8 cellular contexts compared by ENCODE assay signal in the genomic region with DNA sequence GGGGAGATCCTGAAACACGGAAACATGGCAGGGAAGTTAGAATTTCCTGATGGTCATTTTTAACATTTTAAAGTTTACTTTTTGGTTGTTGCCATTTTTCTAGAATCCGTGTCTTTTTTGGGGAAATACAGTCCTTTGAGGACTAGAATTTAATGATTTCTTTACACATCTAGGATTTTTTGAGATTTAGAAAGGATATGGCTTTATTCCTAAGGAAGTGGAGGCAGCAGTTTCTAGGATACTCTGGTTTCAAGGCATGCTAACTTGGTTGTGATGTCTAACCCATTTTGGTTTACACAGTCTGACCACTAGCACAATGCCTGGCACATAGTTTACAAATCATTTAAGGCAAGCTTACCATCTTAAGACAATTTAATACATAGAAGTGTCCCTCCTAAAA. TPM values are rescaled to one million over a fixed set of nuclear protein-coding genes. Genes with fewer than 3 reads are reported as not detected.
DNase-seq lines count a peak whose midpoint lies in the region; ATAC-seq and TF ChIP-seq lines count a peak whose summit lies in the region.

No MANE protein-coding gene starts in this region.

- no peaks in the 10 kb centered on the region for H3K27me3 Mint-ChIP-seq in CD8-positive, alpha-beta T cell (ENCODE audit: low read depth)

- no peaks in the 10 kb centered on the region for H3K9me3 ChIP-seq in CD8-positive, alpha-beta T cell (ENCODE audit: low read length)
- H3K9me3 ChIP-seq in OCI-LY1 (ENCODE audit: low read length): no peaks in the 10 kb centered on the region
- no peaks in the 10 kb centered on the region for H3K9me3 ChIP-seq in endocrine pancreas (ENCODE audit: control insufficient read depth, low read length)
- peaks cover 2% of the 10 kb centered on the region for H3K9me3 ChIP-seq in neuron (ENCODE audit: low read length)

- intact Hi-C loops in CD8-positive, alpha-beta T cell (cut with DNase I, micrococcal nuclease): loop anchor here (1.0 to 5.0 kb wide), 6 partner anchors 13 to 1590 kb away; partner anchors contain the start of genes FBXO5 (in 1 of the 2) and MTHFD1L (in 1 of the 2)

- DNase-seq in CD8-positive, alpha-beta T cell: no peak
- no peak for DNase-seq in Kasumi-1 (lab: John Stamatoyannopoulos, UW)
- DNase-seq in pons (ENCODE audit: low spot score): no peak

- peaks cover 70% of the 10 kb centered on the region for H3K4me1 Mint-ChIP-seq in CD8-positive, alpha-beta T cell (ENCODE audit: low read depth)

- H3K4me2 ChIP-seq in OCI-LY1 (ENCODE audit: low read length): peak overlapping the region; percentile 92

- peaks cover 2% of the 10 kb centered on the region; the same call in 1 of the 2 replicates for H4K20me1 ChIP-seq in OCI-LY1 (ENCODE audit: insufficient read depth, low read length)

- no peak for TF ChIP-seq CTCF in CD8-positive, alpha-beta T cell (IDR thresholded peaks at IDR 0.05)
- no peak for TF ChIP-seq CTCF in OCI-LY1 (IDR thresholded peaks at IDR 0.05; ENCODE audit: low read length)

- H3K9me3 Mint-ChIP-seq in CD8-positive, alpha-beta T cell: no peaks in the 10 kb centered on the region

- peaks cover 73% of the 10 kb centered on the region for H3K79me2 ChIP-seq in OCI-LY1 (ENCODE audit: insufficient read depth, low read length)

- H3K36me3 ChIP-seq in CD8-positive, alpha-beta T cell (ENCODE audit: insufficient read depth, low read length): no peaks in the 10 kb centered on the region
- H3K36me3 ChIP-seq in OCI-LY1 (ENCODE audit: insufficient read depth, low read length): peaks cover 46% of the 10 kb centered on the region
- H3K36me3 ChIP-seq in endocrine pancreas (ENCODE audit: control insufficient read depth, insufficient read depth, low read length): no peaks in the 10 kb centered on the region
- H3K36me3 ChIP-seq in neuron (ENCODE audit: insufficient read depth, low read length): peaks cover 6% of the 10 kb centered on the region

- POLR2A ChIA-PET in CD8-positive, alpha-beta T cell (lab: Charles Lee): interaction anchor here (0.6 to 1.0 kb wide), 2 partner anchors 20 to 309 kb away, joined by 5 read pairs; no protein-coding TSS in a partner anchor

- peak overlapping the region; percentile 99 for H3K27ac Mint-ChIP-seq in CD8-positive, alpha-beta T cell

- no peaks in the 10 kb centered on the region for H3K27me3 ChIP-seq in CD8-positive, alpha-beta T cell (ENCODE audit: insufficient read depth, low read length)
- H3K27me3 ChIP-seq in OCI-LY1 (ENCODE audit: insufficient read depth, low read length): no peaks in the 10 kb centered on the region
- H3K27me3 ChIP-seq in endocrine pancreas (ENCODE audit: control insufficient read depth, insufficient read depth, low read length): no peaks in the 10 kb centered on the region
- H3K27me3 ChIP-seq in neuron (ENCODE audit: insufficient read depth, low read length): no peaks in the 10 kb centered on the region

- H3K9me2 ChIP-seq in OCI-LY1 (ENCODE audit: low read depth, low read length): no peaks in the 10 kb centered on the region

- peak overlapping the region; percentile 98 for H3K4me3 Mint-ChIP-seq in CD8-positive, alpha-beta T cell

- H3F3A ChIP-seq in OCI-LY1 (ENCODE audit: insufficient read depth, low read length): 0 out of 2 replicates have a peak, but pooled peaks cover 6% of the 10 kb centered on the region

- peaks cover 26% of the 10 kb centered on the region for H3K36me3 Mint-ChIP-seq in CD8-positive, alpha-beta T cell

- ATAC-seq in CD8-positive, alpha-beta T cell: no peak
- no peak for ATAC-seq in HG03342 (IDR thresholded peaks at IDR 0.05; ENCODE audit: unreplicated experiment)
- no peak for ATAC-seq in GM21367 (IDR thresholded peaks at IDR 0.05; ENCODE audit: unreplicated experiment)

- H3K27ac ChIP-seq in CD8-positive, alpha-beta T cell (ENCODE audit: low read depth, low read length): peak overlapping the region; percentile 75
- peak overlapping the region; percentile 93 for H3K27ac ChIP-seq in OCI-LY1 (ENCODE audit: low read depth, low read length, poor library complexity, severe bottlenecking)

- peaks cover 66% of the 10 kb centered on the region for H3K4me1 ChIP-seq in CD8-positive, alpha-beta T cell (ENCODE audit: insufficient read depth, low read length)
- H3K4me1 ChIP-seq in OCI-LY1 (ENCODE audit: insufficient read depth, low read length, severe bottlenecking): peaks cover 51% of the 10 kb centered on the region
- peaks cover 24% of the 10 kb centered on the region for H3K4me1 ChIP-seq in endocrine pancreas (ENCODE audit: control insufficient read depth, insufficient read depth, low read length)
- H3K4me1 ChIP-seq in neuron (ENCODE audit: insufficient read depth, low read length): peaks cover 26% of the 10 kb centered on the region

- H3K9ac ChIP-seq in OCI-LY1 (ENCODE audit: low read length) (peak overlapping the region; percentile 72), endocrine pancreas (ENCODE audit: control insufficient read depth, insufficient read depth, low read length) (no peak overlapping the region)

- H2AFZ ChIP-seq in OCI-LY1 (ENCODE audit: low read length) (no peak overlapping the region), neuron (ENCODE audit: low read depth, low read length) (no peak overlapping the region)

- CTCF ChIA-PET in CD8-positive, alpha-beta T cell (lab: Charles Lee): interaction anchor here (0.6 to 6.1 kb wide), 3 partner anchors 14 to 68 kb away, joined by 3 to 52 read pairs (median 4); no protein-coding TSS in a partner anchor

- H3K4me3 ChIP-seq in CD8-positive, alpha-beta T cell (ENCODE audit: low read depth, low read length): peak overlapping the region; percentile 92
- peak overlapping the region; percentile 100 for H3K4me3 ChIP-seq in OCI-LY1 (ENCODE audit: low read depth, low read length, poor library complexity, severe bottlenecking)
- H3K4me3 ChIP-seq in endocrine pancreas (ENCODE audit: control insufficient read depth, insufficient read depth, low read length): peak overlapping the region; percentile 75
- H3K4me3 ChIP-seq in neuron (ENCODE audit: low read length): peak overlapping the region; percentile 61

RNA-seq across cellular contexts. Expression of gene ZBTB2, which starts 1.1 kb away (rescaled TPM):
- total RNA-seq in CD8-positive, alpha-beta T cell: 10 to 100 TPM; 22.1 to 23.0 TPM

RNA-seq across cellular contexts. Expression of gene RMND1, which starts 59.5 kb away (rescaled TPM):
- total RNA-seq in CD8-positive, alpha-beta T cell: 1 to 10 TPM; 5.8 to 6.3 TPM
